Comparison of ENCODE assay signal across 8 cellular contexts in the genomic region with DNA sequence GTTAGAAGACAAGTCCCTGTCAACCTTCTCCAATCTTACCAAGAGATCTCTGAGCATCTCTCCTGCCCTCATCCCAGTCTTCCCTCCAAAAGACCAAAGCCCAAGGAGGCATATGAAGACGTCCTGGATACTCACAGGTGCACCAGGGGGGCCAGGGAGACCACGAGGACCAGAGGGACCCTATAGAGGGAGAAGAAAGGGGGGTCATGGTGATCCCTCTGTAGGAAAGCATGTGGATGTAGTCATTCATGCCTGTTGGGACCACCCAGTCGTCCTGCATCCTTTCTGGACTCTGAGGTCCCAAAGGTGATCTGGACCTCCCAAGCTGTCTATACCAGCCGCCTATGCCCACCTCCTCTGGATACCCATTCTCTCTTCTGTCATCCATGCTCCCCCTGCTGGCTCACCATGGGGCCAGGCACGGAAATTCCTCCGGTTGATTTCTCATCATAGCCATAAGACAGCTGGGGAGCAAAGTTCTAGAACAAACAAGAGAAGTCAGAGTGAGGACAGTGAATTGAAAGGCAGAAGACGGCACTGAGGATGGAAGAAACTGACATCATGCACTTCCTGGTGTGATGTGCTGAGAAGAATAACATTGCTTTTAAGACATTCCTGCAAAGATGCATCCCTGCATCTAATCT. TPM values are rescaled to one million over a fixed set of nuclear protein-coding genes. Genes with fewer than 3 reads are reported as not detected.
DNase-seq lines count a peak whose midpoint lies in the region; ATAC-seq and TF ChIP-seq lines count a peak whose summit lies in the region.

No MANE protein-coding gene starts in this region.

- peak overlapping the region; percentile 55; the same call in 1 of the 2 replicates for H3K4me3 Mint-ChIP-seq in WTC11
- H3K4me3 Mint-ChIP-seq in memory B cell, result no peak overlapping the region

- no peak for ATAC-seq in WTC11
- ATAC-seq in memory B cell (ENCODE audit: low read depth), result peak; percentile 10
- no peak for ATAC-seq in GM21786 (IDR thresholded peaks at IDR 0.05; ENCODE audit: unreplicated experiment)
- ATAC-seq in GM19452 (IDR thresholded peaks at IDR 0.05; ENCODE audit: unreplicated experiment), result no peak

- TF ChIP-seq CTCF in GM10266 (IDR thresholded peaks at IDR 0.05; ENCODE audit: control insufficient read depth, insufficient read depth, low read depth, missing control alignments) (peak; percentile 85), WTC11 (IDR thresholded peaks at IDR 0.05) (peak; percentile 37; the same call in 1 of the 2 replicates)

- H3K36me3 Mint-ChIP-seq in WTC11 (no peaks in the 10 kb centered on the region; the same call in 1 of the 2 replicates), memory B cell (no peaks in the 10 kb centered on the region)

- H3K4me1 Mint-ChIP-seq in WTC11 (peaks cover 13% of the 10 kb centered on the region), memory B cell (peaks cover 7% of the 10 kb centered on the region)

- peak; percentile 80 for DNase-seq in GM10266 (ENCODE audit: extremely low spot score)
- DNase-seq in NAMALWA (ENCODE audit: low spot score), result peak; percentile 81
- peak; percentile 64 for DNase-seq in WTC11 (ENCODE audit: low spot score)
- peak; percentile 39 for DNase-seq in cerebellar cortex (ENCODE audit: low spot score)
- DNase-seq in memory B cell (ENCODE audit: low spot score in 2 of 2), result peak; percentile 54 to 60
- DNase-seq in stimulated activated CD8-positive, alpha-beta memory T cell treated with anti-CD3 and anti-CD28 coated beads, Interleukin-7, amount 100 ng/mL, for 4 hours (ENCODE audit: low read depth in 2 of 2), result peak; percentile 18 to 33

- H3K27me3 Mint-ChIP-seq in WTC11 (ENCODE audit: low read depth) (peaks cover 32% of the 10 kb centered on the region), memory B cell (peaks cover 28% of the 10 kb centered on the region)

- H3K27ac Mint-ChIP-seq in WTC11, result no peak overlapping the region
- H3K27ac Mint-ChIP-seq in memory B cell, result peak overlapping the region; percentile 62

- CTCF ChIA-PET in WTC11 (lab: Charles Lee), result interaction anchor here (0.6 to 3.1 kb wide), 22 partner anchors 11 to 366 kb away, joined by 3 to 45 read pairs (median 4); a partner anchor contains a TSS

- POLR2A ChIA-PET in WTC11 (lab: Charles Lee), result no interaction called here

- H3K9me3 Mint-ChIP-seq in WTC11, result no peaks in the 10 kb centered on the region
- H3K9me3 Mint-ChIP-seq in memory B cell, result no peaks in the 10 kb centered on the region

TF ChIP-seq in WTC11, 78 proteins besides CTCF, POLR2A, EP300 and RAD21:
- TF ChIP-seq, protein P1, sequence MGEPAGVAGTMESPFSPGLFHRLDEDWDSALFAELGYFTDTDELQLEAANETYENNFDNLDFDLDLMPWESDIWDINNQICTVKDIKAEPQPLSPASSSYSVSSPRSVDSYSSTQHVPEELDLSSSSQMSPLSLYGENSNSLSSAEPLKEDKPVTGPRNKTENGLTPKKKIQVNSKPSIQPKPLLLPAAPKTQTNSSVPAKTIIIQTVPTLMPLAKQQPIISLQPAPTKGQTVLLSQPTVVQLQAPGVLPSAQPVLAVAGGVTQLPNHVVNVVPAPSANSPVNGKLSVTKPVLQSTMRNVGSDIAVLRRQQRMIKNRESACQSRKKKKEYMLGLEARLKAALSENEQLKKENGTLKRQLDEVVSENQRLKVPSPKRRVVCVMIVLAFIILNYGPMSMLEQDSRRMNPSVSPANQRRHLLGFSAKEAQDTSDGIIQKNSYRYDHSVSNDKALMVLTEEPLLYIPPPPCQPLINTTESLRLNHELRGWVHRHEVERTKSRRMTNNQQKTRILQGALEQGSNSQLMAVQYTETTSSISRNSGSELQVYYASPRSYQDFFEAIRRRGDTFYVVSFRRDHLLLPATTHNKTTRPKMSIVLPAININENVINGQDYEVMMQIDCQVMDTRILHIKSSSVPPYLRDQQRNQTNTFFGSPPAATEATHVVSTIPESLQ (CRISPR knock-in tag; IDR thresholded peaks at IDR 0.05), result no peak
- TF ChIP-seq NR2C2 (CRISPR knock-in tag; IDR thresholded peaks at IDR 0.05) (no peak), ZNF671 (CRISPR knock-in tag; IDR thresholded peaks at IDR 0.05) (no peak), FOXK1 (CRISPR knock-in tag; IDR thresholded peaks at IDR 0.05) (no peak), TCF7 (CRISPR knock-in tag; IDR thresholded peaks at IDR 0.05; ENCODE audit: low read depth) (no peak), TEAD1 (CRISPR knock-in tag; IDR thresholded peaks at IDR 0.05) (no peak), TEAD4 (CRISPR knock-in tag; IDR thresholded peaks at IDR 0.05) (no peak), ZNF396 (CRISPR knock-in tag; IDR thresholded peaks at IDR 0.05; ENCODE audit: borderline replicate concordance) (no peak)
- TF ChIP-seq, protein P2, sequence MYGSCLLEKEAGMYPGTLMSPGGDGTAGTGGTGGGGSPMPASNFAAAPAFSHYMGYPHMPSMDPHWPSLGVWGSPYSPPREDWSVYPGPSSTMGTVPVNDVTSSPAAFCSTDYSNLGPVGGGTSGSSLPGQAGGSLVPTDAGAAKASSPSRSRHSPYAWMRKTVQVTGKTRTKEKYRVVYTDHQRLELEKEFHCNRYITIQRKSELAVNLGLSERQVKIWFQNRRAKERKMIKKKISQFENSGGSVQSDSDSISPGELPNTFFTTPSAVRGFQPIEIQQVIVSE (CRISPR knock-in tag; IDR thresholded peaks at IDR 0.05; ENCODE audit: borderline replicate concordance), result no peak
- TF ChIP-seq, protein P3, sequence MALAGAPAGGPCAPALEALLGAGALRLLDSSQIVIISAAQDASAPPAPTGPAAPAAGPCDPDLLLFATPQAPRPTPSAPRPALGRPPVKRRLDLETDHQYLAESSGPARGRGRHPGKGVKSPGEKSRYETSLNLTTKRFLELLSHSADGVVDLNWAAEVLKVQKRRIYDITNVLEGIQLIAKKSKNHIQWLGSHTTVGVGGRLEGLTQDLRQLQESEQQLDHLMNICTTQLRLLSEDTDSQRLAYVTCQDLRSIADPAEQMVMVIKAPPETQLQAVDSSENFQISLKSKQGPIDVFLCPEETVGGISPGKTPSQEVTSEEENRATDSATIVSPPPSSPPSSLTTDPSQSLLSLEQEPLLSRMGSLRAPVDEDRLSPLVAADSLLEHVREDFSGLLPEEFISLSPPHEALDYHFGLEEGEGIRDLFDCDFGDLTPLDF (CRISPR knock-in tag; IDR thresholded peaks at IDR 0.05), result no peak
- TF ChIP-seq, protein P4, sequence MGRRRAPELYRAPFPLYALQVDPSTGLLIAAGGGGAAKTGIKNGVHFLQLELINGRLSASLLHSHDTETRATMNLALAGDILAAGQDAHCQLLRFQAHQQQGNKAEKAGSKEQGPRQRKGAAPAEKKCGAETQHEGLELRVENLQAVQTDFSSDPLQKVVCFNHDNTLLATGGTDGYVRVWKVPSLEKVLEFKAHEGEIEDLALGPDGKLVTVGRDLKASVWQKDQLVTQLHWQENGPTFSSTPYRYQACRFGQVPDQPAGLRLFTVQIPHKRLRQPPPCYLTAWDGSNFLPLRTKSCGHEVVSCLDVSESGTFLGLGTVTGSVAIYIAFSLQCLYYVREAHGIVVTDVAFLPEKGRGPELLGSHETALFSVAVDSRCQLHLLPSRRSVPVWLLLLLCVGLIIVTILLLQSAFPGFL (CRISPR knock-in tag; IDR thresholded peaks at IDR 0.05; ENCODE audit: borderline replicate concordance), result no peak
- TF ChIP-seq, protein P5, sequence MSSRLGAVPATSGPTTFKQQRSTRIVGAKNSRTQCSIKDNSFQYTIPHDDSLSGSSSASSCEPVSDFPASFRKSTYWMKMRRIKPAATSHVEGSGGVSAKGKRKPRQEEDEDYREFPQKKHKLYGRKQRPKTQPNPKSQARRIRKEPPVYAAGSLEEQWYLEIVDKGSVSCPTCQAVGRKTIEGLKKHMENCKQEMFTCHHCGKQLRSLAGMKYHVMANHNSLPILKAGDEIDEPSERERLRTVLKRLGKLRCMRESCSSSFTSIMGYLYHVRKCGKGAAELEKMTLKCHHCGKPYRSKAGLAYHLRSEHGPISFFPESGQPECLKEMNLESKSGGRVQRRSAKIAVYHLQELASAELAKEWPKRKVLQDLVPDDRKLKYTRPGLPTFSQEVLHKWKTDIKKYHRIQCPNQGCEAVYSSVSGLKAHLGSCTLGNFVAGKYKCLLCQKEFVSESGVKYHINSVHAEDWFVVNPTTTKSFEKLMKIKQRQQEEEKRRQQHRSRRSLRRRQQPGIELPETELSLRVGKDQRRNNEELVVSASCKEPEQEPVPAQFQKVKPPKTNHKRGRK (CRISPR knock-in tag; IDR thresholded peaks at IDR 0.05; ENCODE audit: borderline replicate concordance), result no peak
- TF ChIP-seq, protein P6, sequence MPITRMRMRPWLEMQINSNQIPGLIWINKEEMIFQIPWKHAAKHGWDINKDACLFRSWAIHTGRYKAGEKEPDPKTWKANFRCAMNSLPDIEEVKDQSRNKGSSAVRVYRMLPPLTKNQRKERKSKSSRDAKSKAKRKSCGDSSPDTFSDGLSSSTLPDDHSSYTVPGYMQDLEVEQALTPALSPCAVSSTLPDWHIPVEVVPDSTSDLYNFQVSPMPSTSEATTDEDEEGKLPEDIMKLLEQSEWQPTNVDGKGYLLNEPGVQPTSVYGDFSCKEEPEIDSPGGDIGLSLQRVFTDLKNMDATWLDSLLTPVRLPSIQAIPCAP (CRISPR knock-in tag; IDR thresholded peaks at IDR 0.05), result no peak

RNA-seq across cellular contexts. Expression of a gene that starts 3.3 kb away (rescaled TPM):
- total RNA-seq in WTC11 (2021), result 46.1 to 52.1 TPM (median 50.4 TPM) in 3 replicates

RNA-seq across cellular contexts. Expression of a gene that starts 32.3 kb away (rescaled TPM):
- 0.39 to 1.0 TPM in 2 of 3 replicates, not detected in the other for total RNA-seq in WTC11 (2021)

RNA-seq across cellular contexts. Expression of a gene that starts 47.7 kb away (rescaled TPM):
- 20.4 to 21.7 TPM (median 20.6 TPM) in 3 replicates for total RNA-seq in WTC11 (2021)

Comparison
In these comparisons a context has a peak if more than half of its experiments do, and no peak if none do; other contexts are left out.
1. DNase-seq: peak in every context shown above with its lines; median percentile 81 in NAMALWA; 80 in GM10266; 64 in WTC11; 57 in memory B cell; 39 in cerebellar cortex; 26 in stimulated activated CD8-positive, alpha-beta memory T cell treated with anti-CD3 and anti-CD28 coated beads, Interleukin-7, amount 100 ng/mL, for 4 hours.